Comparison of ENCODE assay signal across 8 cellular contexts in genomic region chr5:91641730-91642350, GRCh38.
DNase-seq lines count a peak whose midpoint lies in the region; ATAC-seq and TF ChIP-seq lines count a peak whose summit lies in the region.

No MANE protein-coding gene starts in this region.

- no peaks in the 10 kb centered on the region for H3K36me3 ChIP-seq in GM06990 (ENCODE audit: control insufficient read depth, insufficient read depth, low read length)

- H3K9me3 Mint-ChIP-seq in nephron = no peaks in the 10 kb centered on the region
- H3K9me3 Mint-ChIP-seq in activated naive CD4-positive, alpha-beta T cell treated with anti-CD3 and anti-CD28 coated beads, Interleukin-2, amount 50 U/mL, for 72 hours = no peaks in the 10 kb centered on the region

- H3K27me3 Mint-ChIP-seq in nephron (ENCODE audit: low read depth) = no peaks in the 10 kb centered on the region

- DNase-seq in GM06990 (ENCODE audit: extremely low read depth, insufficient read length) (peak; percentile 3), NCI-H526 treated with DMSO at 0.1 percent for 48 hours (lab: John Stamatoyannopoulos, UW) (peak; percentile 11), choroid plexus epithelial cell (ENCODE audit: low read depth) (peak; percentile 71)
- no peak for DNase-seq in activated naive CD4-positive, alpha-beta T cell treated with anti-CD3 and anti-CD28 coated beads, Interleukin-2, amount 50 U/mL, for 72 hours (ENCODE audit: low spot score in 2 of 2)

- H3K4me3 ChIP-seq in GM06990 (replicated peaks; ENCODE audit: low read depth, low read length) = no peak overlapping the region
- no peak overlapping the region for H3K4me3 ChIP-seq in choroid plexus epithelial cell (ENCODE audit: low read depth, low read length)

- peaks cover 13% of the 10 kb centered on the region for H3K4me1 Mint-ChIP-seq in nephron

- TF ChIP-seq CTCF in GM06990 (IDR thresholded peaks at IDR 0.05; ENCODE audit: insufficient read depth, low read length, poor library complexity, severe bottlenecking) = peak; percentile 56
- peak; percentile 48 for TF ChIP-seq CTCF in choroid plexus epithelial cell (conservative IDR thresholded peaks at IDR 0.05; ENCODE audit: low read depth, low read length)
- peak; percentile 55 to 77 (median 71) for TF ChIP-seq CTCF in nephron (IDR thresholded peaks at IDR 0.05; ENCODE audit: unreplicated experiment in 3 of 3)

- H3K36me3 Mint-ChIP-seq in nephron (ENCODE audit: low read depth) = no peaks in the 10 kb centered on the region
- H3K36me3 Mint-ChIP-seq in activated naive CD4-positive, alpha-beta T cell treated with anti-CD3 and anti-CD28 coated beads, Interleukin-2, amount 50 U/mL, for 72 hours = no peaks in the 10 kb centered on the region

- H3K4me3 Mint-ChIP-seq in nephron = no peak overlapping the region

- no peaks in the 10 kb centered on the region for H3K27me3 ChIP-seq in GM06990 (replicated peaks; ENCODE audit: control insufficient read depth, insufficient read depth, low read length)

- H3K27ac Mint-ChIP-seq in nephron = no peak overlapping the region
- H3K27ac Mint-ChIP-seq in activated naive CD4-positive, alpha-beta T cell treated with anti-CD3 and anti-CD28 coated beads, Interleukin-2, amount 50 U/mL, for 72 hours = no peak overlapping the region

- ATAC-seq in HG02981 (IDR thresholded peaks at IDR 0.05; ENCODE audit: unreplicated experiment) = peak; percentile 68
- ATAC-seq in activated naive CD4-positive, alpha-beta T cell treated with anti-CD3 and anti-CD28 coated beads, Interleukin-2, amount 50 U/mL, for 72 hours = no peak
- ATAC-seq in GM21447 (IDR thresholded peaks at IDR 0.05; ENCODE audit: unreplicated experiment) = no peak
- no peak for ATAC-seq in HG03571 (IDR thresholded peaks at IDR 0.05; ENCODE audit: unreplicated experiment)

Comparison
In these comparisons a context has a peak if more than half of its experiments do, and no peak if none do; other contexts are left out.
1. DNase-seq: peak in GM06990 (single experiment), NCI-H526 treated with DMSO at 0.1 percent for 48 hours (single experiment) and choroid plexus epithelial cell (single experiment); none in activated naive CD4-positive, alpha-beta T cell treated with anti-CD3 and anti-CD28 coated beads, Interleukin-2, amount 50 U/mL, for 72 hours (0 of 2).
2. Peak in every context shown above with its lines, with median percentiles within 50 percentile points of each other: CTCF ChIP-seq.